9 cellular contexts compared by ENCODE assay signal in the genomic region with DNA sequence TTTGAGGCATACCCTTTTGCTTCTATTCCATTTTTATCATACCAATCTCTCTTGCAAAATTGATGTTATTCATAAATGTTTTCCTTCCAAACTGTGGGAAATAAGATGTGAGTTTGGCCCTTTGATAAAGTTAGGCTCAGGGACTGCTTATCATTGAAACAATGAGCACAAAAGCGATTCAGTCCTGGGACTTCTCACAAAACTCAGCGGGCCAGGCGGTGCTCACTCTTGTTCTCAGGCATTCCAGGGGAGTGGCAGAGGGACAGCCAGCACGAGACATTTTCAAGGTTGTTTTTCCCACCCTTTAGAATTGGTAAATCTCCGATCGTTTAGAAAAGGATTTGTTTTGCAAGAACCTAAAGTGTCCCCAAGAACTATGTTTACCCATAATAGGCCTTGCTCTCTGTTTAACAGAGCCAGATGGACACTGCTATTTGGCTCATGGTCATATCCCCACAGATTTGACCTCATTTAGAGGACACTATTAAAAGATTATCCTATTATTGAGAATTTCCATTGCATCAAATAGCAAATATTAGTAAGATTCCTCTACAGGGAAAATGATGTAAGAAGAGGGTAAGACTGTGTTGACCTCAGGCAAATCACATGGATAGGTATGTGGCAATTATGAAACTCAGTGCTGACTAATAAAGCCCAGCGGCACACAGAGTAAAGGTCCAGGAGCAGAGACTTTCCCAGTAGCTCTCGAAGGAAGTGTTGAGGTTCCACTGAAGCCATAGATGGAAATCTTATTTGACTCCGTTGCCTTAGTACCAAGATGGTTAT.
A peak's percentile ranks its signal among the peaks of the same experiment; 100 is the strongest.
DNase-seq lines count a peak whose midpoint lies in the region; ATAC-seq and TF ChIP-seq lines count a peak whose summit lies in the region.
"Had no signal": no experiment of that assay in that cellular context is flagged by ENCODE, and none has a peak within 500 bp of the region (broad histone marks: within the 10 kb centered on the region; RNA-seq: fewer than 3 reads in every experiment).

No MANE protein-coding gene starts in this region.

- DNase-seq in HAP-1 (ENCODE audit: low spot score in 2 of 2) (peak; percentile 69 to 77), SW480 (ENCODE audit: low spot score) (peak; percentile 49), fibroblast of the aortic adventitia (ENCODE audit: low read depth) (peak; percentile 93), skeletal muscle cell (ENCODE audit: low read depth) (peak; percentile 86), left colon (no peak), amygdala (lab: John Stamatoyannopoulos, UW) (no peak), cerebellar nuclear complex (lab: John Stamatoyannopoulos, UW) (no peak)
- DNase-seq: occipital lobe had no signal

- no peaks in the 10 kb centered on the region for H3K36me3 ChIP-seq in HAP-1 (replicated peaks)

- H3K4me1 ChIP-seq in HAP-1: peaks cover 22% of the 10 kb centered on the region

- no peak overlapping the region for H3K4me3 ChIP-seq in HAP-1
- H3K4me3 ChIP-seq in fibroblast of the aortic adventitia (ENCODE audit: low read depth, low read length): no peak overlapping the region
- H3K4me3 ChIP-seq in skeletal muscle cell (ENCODE audit: low read depth, low read length): no peak overlapping the region

- no peaks in the 10 kb centered on the region for H3K9me3 ChIP-seq in HAP-1

- in situ Hi-C loops in HAP-1 (cut with MboI; ENCODE audit: low sequenced_read_pairs): no loop called here

- no peaks in the 10 kb centered on the region for H3K27me3 ChIP-seq in HAP-1 (ENCODE audit: low read depth)

- no peak for TF ChIP-seq CTCF in fibroblast of the aortic adventitia (IDR thresholded peaks at IDR 0.05; ENCODE audit: insufficient read depth, low read length)

- no peak for ATAC-seq in left colon
- no peak for ATAC-seq in HG02938 (IDR thresholded peaks at IDR 0.05; ENCODE audit: unreplicated experiment)

- intact Hi-C loops in left colon (cut with DNase I, micrococcal nuclease): no loop called here

Comparison
In these comparisons a context has a peak if more than half of its experiments do, and no peak if none do; other contexts are left out.
1. DNase-seq: peak in HAP-1 (2 of 2), SW480 (single experiment), fibroblast of the aortic adventitia (single experiment) and skeletal muscle cell (single experiment); none in left colon (0 of 2), amygdala (0 of 56) and cerebellar nuclear complex (0 of 2).